In the genomic region with DNA sequence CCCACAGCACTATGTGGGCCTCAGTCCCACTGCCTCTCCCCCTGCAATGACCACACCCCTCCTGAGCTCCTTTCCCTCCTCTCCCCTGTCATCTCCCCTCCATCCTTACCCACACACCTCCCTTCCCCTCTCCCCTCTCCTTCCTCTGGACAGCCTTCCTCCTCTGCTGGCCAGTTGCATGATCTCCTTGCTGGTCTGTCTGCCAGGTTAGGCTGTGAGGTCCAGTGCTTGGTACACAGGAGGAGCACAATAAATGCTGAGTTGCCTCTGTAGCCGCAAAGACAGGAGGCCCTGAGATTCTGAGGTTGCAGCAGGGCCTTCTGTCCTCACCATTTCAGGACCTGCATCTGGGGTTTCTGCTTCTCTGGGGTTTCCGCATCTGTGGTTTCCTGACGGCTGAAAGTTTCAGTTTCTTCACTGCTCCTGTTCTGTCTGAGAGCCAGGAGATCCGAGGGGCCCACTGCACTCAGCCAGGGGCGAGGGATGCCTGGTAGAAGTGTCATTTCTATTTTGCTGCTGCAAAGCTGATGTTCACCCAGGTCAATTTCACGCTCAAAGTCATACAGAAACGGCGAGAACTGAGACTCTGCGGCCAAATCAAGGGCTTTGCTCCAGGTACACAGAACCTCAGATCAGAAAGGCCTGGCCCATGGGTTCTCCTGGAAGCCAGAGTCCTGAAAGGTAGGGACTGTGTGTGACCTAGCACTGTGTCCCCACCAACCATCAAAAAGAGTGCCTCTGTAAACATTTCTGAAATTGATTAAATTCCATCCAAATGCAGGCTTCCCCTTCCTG, we compare ENCODE assay signal across 1 cellular context.
TF ChIP-seq lines count a peak whose summit lies in the region.

No MANE protein-coding gene starts in this region.

TF ChIP-seq in GM12878, 131 proteins besides CTCF, POLR2A, EP300 and RAD21 (continued from another document):
- TF ChIP-seq, protein P1, sequence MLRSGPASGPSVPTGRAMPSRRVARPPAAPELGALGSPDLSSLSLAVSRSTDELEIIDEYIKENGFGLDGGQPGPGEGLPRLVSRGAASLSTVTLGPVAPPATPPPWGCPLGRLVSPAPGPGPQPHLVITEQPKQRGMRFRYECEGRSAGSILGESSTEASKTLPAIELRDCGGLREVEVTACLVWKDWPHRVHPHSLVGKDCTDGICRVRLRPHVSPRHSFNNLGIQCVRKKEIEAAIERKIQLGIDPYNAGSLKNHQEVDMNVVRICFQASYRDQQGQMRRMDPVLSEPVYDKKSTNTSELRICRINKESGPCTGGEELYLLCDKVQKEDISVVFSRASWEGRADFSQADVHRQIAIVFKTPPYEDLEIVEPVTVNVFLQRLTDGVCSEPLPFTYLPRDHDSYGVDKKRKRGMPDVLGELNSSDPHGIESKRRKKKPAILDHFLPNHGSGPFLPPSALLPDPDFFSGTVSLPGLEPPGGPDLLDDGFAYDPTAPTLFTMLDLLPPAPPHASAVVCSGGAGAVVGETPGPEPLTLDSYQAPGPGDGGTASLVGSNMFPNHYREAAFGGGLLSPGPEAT (IDR thresholded peaks at IDR 0.05; ENCODE audit: low read depth), result peak; percentile 79; the same call in 1 of the 2 replicates
- TF ChIP-seq RB1 (IDR thresholded peaks at IDR 0.05; ENCODE audit: borderline replicate concordance) (peak; percentile 55; the same call in 1 of the 2 replicates), FOXM1 (IDR thresholded peaks at IDR 0.05; ENCODE audit: low read depth, low read length) (peak; percentile 81; the same call in 1 of the 2 replicates), IKZF2 (IDR thresholded peaks at IDR 0.05) (peak; percentile 88 to 89), CREM (IDR thresholded peaks at IDR 0.05; ENCODE audit: low read depth) (peak; percentile 73; the same call in 1 of the 2 replicates), ZNF384 (IDR thresholded peaks at IDR 0.05; ENCODE audit: borderline replicate concordance, low read depth, low read length) (no peak), PML (IDR thresholded peaks at IDR 0.05; ENCODE audit: low read length) (0 out of 2 replicates have a peak, but pooled peaks have one; percentile 37), SREBF2 (IDR thresholded peaks at IDR 0.05; ENCODE audit: low read length) (no peak), RBBP5 (conservative IDR thresholded peaks at IDR 0.05) (no peak), MYC (IDR thresholded peaks at IDR 0.05; ENCODE audit: insufficient read depth, insufficient read length, insufficient replicate concordance, low read length, severe bottlenecking) (no peak), ASH2L (IDR thresholded peaks at IDR 0.05; ENCODE audit: borderline replicate concordance, low read depth) (no peak), TARDBP (IDR thresholded peaks at IDR 0.05; ENCODE audit: borderline replicate concordance) (no peak), KLF5 (IDR thresholded peaks at IDR 0.05; ENCODE audit: partially characterized antibody) (no peak), EZH2 (IDR thresholded peaks at IDR 0.05; ENCODE audit: borderline replicate concordance, control insufficient read depth, low read depth, low read length) (no peak), TCF3 (IDR thresholded peaks at IDR 0.05; ENCODE audit: borderline replicate concordance, insufficient read depth, low read depth, low read length) (peak; percentile 84; the same call in 1 of the 2 replicates), SMARCA5 (IDR thresholded peaks at IDR 0.05) (peak; percentile 91), TCF12 (IDR thresholded peaks at IDR 0.05; ENCODE audit: low read depth, low read length) (peak; percentile 79; the same call in 1 of the 2 replicates), ETV6 (conservative IDR thresholded peaks at IDR 0.05 in 1 of 2, IDR thresholded peaks at IDR 0.05 in 1 of 2; ENCODE audit: borderline replicate concordance in 1 of 2, low read depth in 1 of 2) (peak in 1 of 2 experiments; percentile 94; a peak in 2 of 4 replicates), FOS (IDR thresholded peaks at IDR 0.05; ENCODE audit: borderline replicate concordance, extremely low read depth, insufficient read length) (no peak), HCFC1 (IDR thresholded peaks at IDR 0.05; ENCODE audit: low read length) (no peak), MYB (IDR thresholded peaks at IDR 0.05; ENCODE audit: borderline replicate concordance, low read depth, low read length) (no peak), YBX1 (IDR thresholded peaks at IDR 0.05) (0 out of 2 replicates have a peak, but pooled peaks have one; percentile 51), SREBF1 (IDR thresholded peaks at IDR 0.05; ENCODE audit: low read length) (no peak), CBFB (IDR thresholded peaks at IDR 0.05; ENCODE audit: low read depth) (peak; percentile 94)
- TF ChIP-seq, protein P2, sequence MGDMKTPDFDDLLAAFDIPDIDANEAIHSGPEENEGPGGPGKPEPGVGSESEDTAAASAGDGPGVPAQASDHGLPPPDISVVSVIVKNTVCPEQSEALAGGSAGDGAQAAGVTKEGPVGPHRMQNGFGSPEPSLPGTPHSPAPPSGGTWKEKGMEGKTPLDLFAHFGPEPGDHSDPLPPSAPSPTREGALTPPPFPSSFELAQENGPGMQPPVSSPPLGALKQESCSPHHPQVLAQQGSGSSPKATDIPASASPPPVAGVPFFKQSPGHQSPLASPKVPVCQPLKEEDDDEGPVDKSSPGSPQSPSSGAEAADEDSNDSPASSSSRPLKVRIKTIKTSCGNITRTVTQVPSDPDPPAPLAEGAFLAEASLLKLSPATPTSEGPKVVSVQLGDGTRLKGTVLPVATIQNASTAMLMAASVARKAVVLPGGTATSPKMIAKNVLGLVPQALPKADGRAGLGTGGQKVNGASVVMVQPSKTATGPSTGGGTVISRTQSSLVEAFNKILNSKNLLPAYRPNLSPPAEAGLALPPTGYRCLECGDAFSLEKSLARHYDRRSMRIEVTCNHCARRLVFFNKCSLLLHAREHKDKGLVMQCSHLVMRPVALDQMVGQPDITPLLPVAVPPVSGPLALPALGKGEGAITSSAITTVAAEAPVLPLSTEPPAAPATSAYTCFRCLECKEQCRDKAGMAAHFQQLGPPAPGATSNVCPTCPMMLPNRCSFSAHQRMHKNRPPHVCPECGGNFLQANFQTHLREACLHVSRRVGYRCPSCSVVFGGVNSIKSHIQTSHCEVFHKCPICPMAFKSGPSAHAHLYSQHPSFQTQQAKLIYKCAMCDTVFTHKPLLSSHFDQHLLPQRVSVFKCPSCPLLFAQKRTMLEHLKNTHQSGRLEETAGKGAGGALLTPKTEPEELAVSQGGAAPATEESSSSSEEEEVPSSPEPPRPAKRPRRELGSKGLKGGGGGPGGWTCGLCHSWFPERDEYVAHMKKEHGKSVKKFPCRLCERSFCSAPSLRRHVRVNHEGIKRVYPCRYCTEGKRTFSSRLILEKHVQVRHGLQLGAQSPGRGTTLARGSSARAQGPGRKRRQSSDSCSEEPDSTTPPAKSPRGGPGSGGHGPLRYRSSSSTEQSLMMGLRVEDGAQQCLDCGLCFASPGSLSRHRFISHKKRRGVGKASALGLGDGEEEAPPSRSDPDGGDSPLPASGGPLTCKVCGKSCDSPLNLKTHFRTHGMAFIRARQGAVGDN (IDR thresholded peaks at IDR 0.05), result peak; percentile 53
- TF ChIP-seq, protein P3, sequence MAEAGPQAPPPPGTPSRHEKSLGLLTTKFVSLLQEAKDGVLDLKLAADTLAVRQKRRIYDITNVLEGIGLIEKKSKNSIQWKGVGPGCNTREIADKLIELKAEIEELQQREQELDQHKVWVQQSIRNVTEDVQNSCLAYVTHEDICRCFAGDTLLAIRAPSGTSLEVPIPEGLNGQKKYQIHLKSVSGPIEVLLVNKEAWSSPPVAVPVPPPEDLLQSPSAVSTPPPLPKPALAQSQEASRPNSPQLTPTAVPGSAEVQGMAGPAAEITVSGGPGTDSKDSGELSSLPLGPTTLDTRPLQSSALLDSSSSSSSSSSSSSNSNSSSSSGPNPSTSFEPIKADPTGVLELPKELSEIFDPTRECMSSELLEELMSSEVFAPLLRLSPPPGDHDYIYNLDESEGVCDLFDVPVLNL (IDR thresholded peaks at IDR 0.05; ENCODE audit: low read depth, low read length), result no peak
- TF ChIP-seq, protein P4, sequence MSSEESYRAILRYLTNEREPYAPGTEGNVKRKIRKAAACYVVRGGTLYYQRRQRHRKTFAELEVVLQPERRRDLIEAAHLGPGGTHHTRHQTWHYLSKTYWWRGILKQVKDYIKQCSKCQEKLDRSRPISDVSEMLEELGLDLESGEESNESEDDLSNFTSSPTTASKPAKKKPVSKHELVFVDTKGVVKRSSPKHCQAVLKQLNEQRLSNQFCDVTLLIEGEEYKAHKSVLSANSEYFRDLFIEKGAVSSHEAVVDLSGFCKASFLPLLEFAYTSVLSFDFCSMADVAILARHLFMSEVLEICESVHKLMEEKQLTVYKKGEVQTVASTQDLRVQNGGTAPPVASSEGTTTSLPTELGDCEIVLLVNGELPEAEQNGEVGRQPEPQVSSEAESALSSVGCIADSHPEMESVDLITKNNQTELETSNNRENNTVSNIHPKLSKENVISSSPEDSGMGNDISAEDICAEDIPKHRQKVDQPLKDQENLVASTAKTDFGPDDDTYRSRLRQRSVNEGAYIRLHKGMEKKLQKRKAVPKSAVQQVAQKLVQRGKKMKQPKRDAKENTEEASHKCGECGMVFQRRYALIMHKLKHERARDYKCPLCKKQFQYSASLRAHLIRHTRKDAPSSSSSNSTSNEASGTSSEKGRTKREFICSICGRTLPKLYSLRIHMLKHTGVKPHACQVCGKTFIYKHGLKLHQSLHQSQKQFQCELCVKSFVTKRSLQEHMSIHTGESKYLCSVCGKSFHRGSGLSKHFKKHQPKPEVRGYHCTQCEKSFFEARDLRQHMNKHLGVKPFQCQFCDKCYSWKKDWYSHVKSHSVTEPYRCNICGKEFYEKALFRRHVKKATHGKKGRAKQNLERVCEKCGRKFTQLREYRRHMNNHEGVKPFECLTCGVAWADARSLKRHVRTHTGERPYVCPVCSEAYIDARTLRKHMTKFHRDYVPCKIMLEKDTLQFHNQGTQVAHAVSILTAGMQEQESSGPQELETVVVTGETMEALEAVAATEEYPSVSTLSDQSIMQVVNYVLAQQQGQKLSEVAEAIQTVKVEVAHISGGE (CRISPR knock-in tag; IDR thresholded peaks at IDR 0.05), result no peak
- TF ChIP-seq, protein P5, sequence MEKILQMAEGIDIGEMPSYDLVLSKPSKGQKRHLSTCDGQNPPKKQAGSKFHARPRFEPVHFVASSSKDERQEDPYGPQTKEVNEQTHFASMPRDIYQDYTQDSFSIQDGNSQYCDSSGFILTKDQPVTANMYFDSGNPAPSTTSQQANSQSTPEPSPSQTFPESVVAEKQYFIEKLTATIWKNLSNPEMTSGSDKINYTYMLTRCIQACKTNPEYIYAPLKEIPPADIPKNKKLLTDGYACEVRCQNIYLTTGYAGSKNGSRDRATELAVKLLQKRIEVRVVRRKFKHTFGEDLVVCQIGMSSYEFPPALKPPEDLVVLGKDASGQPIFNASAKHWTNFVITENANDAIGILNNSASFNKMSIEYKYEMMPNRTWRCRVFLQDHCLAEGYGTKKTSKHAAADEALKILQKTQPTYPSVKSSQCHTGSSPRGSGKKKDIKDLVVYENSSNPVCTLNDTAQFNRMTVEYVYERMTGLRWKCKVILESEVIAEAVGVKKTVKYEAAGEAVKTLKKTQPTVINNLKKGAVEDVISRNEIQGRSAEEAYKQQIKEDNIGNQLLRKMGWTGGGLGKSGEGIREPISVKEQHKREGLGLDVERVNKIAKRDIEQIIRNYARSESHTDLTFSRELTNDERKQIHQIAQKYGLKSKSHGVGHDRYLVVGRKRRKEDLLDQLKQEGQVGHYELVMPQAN (conservative IDR thresholded peaks at IDR 0.05), result no peak
- TF ChIP-seq, protein P6, sequence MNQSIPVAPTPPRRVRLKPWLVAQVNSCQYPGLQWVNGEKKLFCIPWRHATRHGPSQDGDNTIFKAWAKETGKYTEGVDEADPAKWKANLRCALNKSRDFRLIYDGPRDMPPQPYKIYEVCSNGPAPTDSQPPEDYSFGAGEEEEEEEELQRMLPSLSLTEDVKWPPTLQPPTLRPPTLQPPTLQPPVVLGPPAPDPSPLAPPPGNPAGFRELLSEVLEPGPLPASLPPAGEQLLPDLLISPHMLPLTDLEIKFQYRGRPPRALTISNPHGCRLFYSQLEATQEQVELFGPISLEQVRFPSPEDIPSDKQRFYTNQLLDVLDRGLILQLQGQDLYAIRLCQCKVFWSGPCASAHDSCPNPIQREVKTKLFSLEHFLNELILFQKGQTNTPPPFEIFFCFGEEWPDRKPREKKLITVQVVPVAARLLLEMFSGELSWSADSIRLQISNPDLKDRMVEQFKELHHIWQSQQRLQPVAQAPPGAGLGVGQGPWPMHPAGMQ (IDR thresholded peaks at IDR 0.05; ENCODE audit: borderline replicate concordance), result peak; percentile 30; the same call in 1 of the 2 replicates
- TF ChIP-seq, protein P7, sequence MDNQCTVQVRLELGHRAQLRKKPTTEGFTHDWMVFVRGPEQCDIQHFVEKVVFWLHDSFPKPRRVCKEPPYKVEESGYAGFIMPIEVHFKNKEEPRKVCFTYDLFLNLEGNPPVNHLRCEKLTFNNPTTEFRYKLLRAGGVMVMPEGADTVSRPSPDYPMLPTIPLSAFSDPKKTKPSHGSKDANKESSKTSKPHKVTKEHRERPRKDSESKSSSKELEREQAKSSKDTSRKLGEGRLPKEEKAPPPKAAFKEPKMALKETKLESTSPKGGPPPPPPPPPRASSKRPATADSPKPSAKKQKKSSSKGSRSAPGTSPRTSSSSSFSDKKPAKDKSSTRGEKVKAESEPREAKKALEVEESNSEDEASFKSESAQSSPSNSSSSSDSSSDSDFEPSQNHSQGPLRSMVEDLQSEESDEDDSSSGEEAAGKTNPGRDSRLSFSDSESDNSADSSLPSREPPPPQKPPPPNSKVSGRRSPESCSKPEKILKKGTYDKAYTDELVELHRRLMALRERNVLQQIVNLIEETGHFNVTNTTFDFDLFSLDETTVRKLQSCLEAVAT (IDR thresholded peaks at IDR 0.05), result no peak; the same call in 1 of the 2 replicates
